In the genomic region with DNA sequence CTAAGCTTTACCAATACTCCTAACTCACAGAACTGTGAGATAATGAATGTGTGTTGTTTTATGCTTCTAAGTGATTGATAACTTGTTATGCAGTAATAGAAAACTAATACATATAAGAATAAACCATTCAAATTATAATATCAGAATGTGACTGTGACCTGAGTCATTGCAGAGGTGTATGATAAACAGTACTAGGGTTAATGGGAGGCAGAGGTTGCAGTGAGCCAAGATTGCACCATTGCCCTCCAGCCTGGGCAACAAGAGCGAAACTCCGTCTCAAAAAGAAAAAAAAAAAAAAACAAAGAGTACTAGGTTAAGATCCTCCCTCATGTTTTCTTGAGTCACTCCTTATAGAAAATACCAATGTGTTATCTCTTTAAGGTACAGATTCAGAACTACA, we compare ENCODE assay signal across 36 cellular contexts.
"Had no signal": no experiment of that assay in that cellular context is flagged by ENCODE, and none has a peak within 500 bp of the region (broad histone marks: within the 10 kb centered on the region; RNA-seq: fewer than 3 reads in every experiment).

No MANE protein-coding gene starts in this region.

- H3K9ac ChIP-seq: KMS-11 had no signal

- DNase-seq: Karpas-422, Kasumi-1, KG1, MG63, MM.1S, MV-4-11, NCI-H1048, NCI-H1092, NCI-H1092 treated with DMSO at 0.1 percent for 48 hours, NCI-H1105, NCI-H1105 treated with DMSO at 0.1 percent for 48 hours, NCI-H1417, NCI-H1417 treated with DMSO at 0.1 percent for 48 hours, NCI-H1436, NCI-H1436 treated with DMSO at 0.1 percent for 48 hours, NCI-H146, NCI-H1694, NCI-H1694 treated with DMSO at 0.1 percent for 48 hours, NCI-H187, NCI-H187 treated with DMSO at 0.1 percent for 48 hours, NCI-H1930, NCI-H2029, NCI-H2029 treated with DMSO at 0.1 percent for 48 hours, NCI-H2081, NCI-H2081 treated with DMSO at 0.1 percent for 48 hours, NCI-H2107, NCI-H2171, NCI-H2171 treated with DMSO at 0.1 percent for 48 hours, NCI-H2227 treated with DMSO at 0.1 percent for 48 hours, NCI-H226, NCI-H345, NCI-H446, NCI-H446 treated with DMSO at 0.1 percent for 48 hours, NCI-H510A, NCI-H510A treated with DMSO at 0.1 percent for 48 hours had no signal

- H3K4me3 ChIP-seq: MG63 had no signal

- H3K9me3 ChIP-seq: MG63 had no signal

- H3K27ac ChIP-seq: KMS-11 had no signal

- H3K4me2 ChIP-seq: KMS-11 had no signal

- H3K27me3 ChIP-seq: MG63 had no signal

- H3K36me3 ChIP-seq: MG63 had no signal
